20 cellular contexts compared by ENCODE assay signal in genomic region chr14:68172216-68172615, GRCh38.
A peak's percentile ranks its signal among the peaks of the same experiment; 100 is the strongest.
DNase-seq lines count a peak whose midpoint lies in the region; ATAC-seq and TF ChIP-seq lines count a peak whose summit lies in the region.
"Had no signal": no experiment of that assay in that cellular context is flagged by ENCODE, and none has a peak within 500 bp of the region (broad histone marks: within the 10 kb centered on the region; RNA-seq: fewer than 3 reads in every experiment).

No MANE protein-coding gene starts in this region.

- H3K27ac Mint-ChIP-seq in nephron, result peak overlapping the region; percentile 95 to 100 (median 99)
- no peak overlapping the region for H3K27ac Mint-ChIP-seq in CD14-positive monocyte

- no peak for ATAC-seq in HG03442 (IDR thresholded peaks at IDR 0.05; ENCODE audit: unreplicated experiment)
- ATAC-seq: gastrocnemius medialis had no signal

- H3K27me3 Mint-ChIP-seq in nephron (ENCODE audit: low read depth), result no peaks in the 10 kb centered on the region
- peaks cover 0 to 1% (median 0%) of the 10 kb centered on the region in 3 donors for H3K27me3 Mint-ChIP-seq in CD14-positive monocyte (ENCODE audit: low read depth in 3 of 3)

- no peaks in the 10 kb centered on the region for H3K9me3 ChIP-seq in vagina
- H3K9me3 ChIP-seq: adrenal gland, gastrocnemius medialis, thoracic aorta had no signal

- H3K4me3 Mint-ChIP-seq in nephron (peak overlapping the region in 1 of 3 experiments; percentile 19), CD14-positive monocyte (no peak overlapping the region)

- no peak overlapping the region for H3K4me3 ChIP-seq in vagina
- H3K4me3 ChIP-seq: adrenal gland, gastrocnemius medialis, thoracic aorta had no signal

- H3K27me3 ChIP-seq in vagina, result no peaks in the 10 kb centered on the region
- H3K27me3 ChIP-seq: adrenal gland, gastrocnemius medialis had no signal

- TF ChIP-seq POLR2A in vagina (IDR thresholded peaks at IDR 0.05), result no peak

- H3K36me3 Mint-ChIP-seq in nephron (ENCODE audit: low read depth) (no peaks in the 10 kb centered on the region), CD14-positive monocyte (no peaks in the 10 kb centered on the region)

- H3K4me1 Mint-ChIP-seq in nephron, result peaks cover 72% of the 10 kb centered on the region
- H3K4me1 Mint-ChIP-seq in CD14-positive monocyte, result no peaks in the 10 kb centered on the region

- intact Hi-C loops in vagina (cut with DNase I) (no loop called here), CD14-positive monocyte (cut with micrococcal nuclease) (no loop called here)

- DNase-seq in DMS53 (lab: John Stamatoyannopoulos, UW), result peak; percentile 49
- no peak for DNase-seq in DMS53 treated with DMSO at 0.1 percent for 48 hours (lab: John Stamatoyannopoulos, UW; ENCODE audit: unreplicated experiment)
- DNase-seq in glomerular visceral epithelial cell (ENCODE audit: extremely low spot score), result peak; percentile 46
- no peak for DNase-seq in vagina (ENCODE audit: extremely low spot score in 2 of 2)
- DNase-seq in CD14-positive monocyte (ENCODE audit: low spot score), result no peak
- no peak for DNase-seq in putamen (ENCODE audit: low spot score)
- DNase-seq: adrenal gland; DMS79; gastrocnemius medialis; mesendoderm; NCI-H1092 treated with DMSO at 0.1 percent for 48 hours; NCI-H2107; stimulated activated CD4-positive, alpha-beta T cell treated with anti-CD3 and anti-CD28 coated beads, Interleukin-4, amount 100 ng/mL, for 1 hour; SW 1271 had no signal

- no peak for TF ChIP-seq CTCF in nephron (IDR thresholded peaks at IDR 0.05; ENCODE audit: unreplicated experiment in 3 of 3)
- TF ChIP-seq CTCF in vagina (IDR thresholded peaks at IDR 0.05), result no peak
- no peak for TF ChIP-seq CTCF in CD14-positive monocyte (IDR thresholded peaks at IDR 0.05)

- H3K36me3 ChIP-seq in vagina, result no peaks in the 10 kb centered on the region
- H3K36me3 ChIP-seq: adrenal gland, gastrocnemius medialis, thoracic aorta had no signal

- H3K27ac ChIP-seq in vagina, result peak overlapping the region; percentile 16
- H3K27ac ChIP-seq: adrenal gland, C4-2B, gastrocnemius medialis, HL-60, KMS-11, thoracic aorta had no signal

- H3K4me1 ChIP-seq in vagina, result peaks cover 53% of the 10 kb centered on the region

- H3K9me3 Mint-ChIP-seq in nephron (no peaks in the 10 kb centered on the region), CD14-positive monocyte (peaks cover 0 to 2% (median 0%) of the 10 kb centered on the region in 7 donors)

Comparison
In these comparisons a context has a peak if more than half of its experiments do, and no peak if none do; other contexts are left out.
1. DNase-seq: peak in DMS53 (single experiment) and glomerular visceral epithelial cell (single experiment); none in DMS53 treated with DMSO at 0.1 percent for 48 hours (single experiment), vagina (0 of 2), CD14-positive monocyte (single experiment) and putamen (single experiment).
2. H3K27ac Mint-ChIP-seq: peak in nephron (3 of 3); none in CD14-positive monocyte (0 of 7).